In the genomic region with DNA sequence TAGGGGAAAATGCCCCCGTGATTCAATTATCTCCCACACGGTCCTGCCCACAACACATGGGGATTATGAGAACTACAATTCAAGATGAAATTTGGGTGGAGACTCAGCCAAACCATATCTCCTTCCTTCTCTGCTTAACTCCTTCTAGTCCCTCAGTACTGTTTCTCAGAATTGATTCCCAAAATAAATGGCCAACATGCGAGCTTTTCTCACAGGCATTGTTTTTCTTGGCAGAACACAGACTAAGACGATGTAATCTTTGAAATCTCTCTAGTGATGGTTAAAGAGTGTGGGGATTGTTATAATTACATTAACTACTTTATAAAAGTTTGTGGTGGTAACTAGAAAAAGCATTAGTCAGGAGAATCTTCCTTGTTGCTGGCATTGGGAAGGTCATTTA, we compare ENCODE assay signal across 16 cellular contexts.
"Had no signal": no experiment of that assay in that cellular context is flagged by ENCODE, and none has a peak within 500 bp of the region (broad histone marks: within the 10 kb centered on the region; RNA-seq: fewer than 3 reads in every experiment).

No MANE protein-coding gene starts in this region.

- H3K27me3 ChIP-seq: sigmoid colon, testis, upper lobe of right lung had no signal

- H3K4me1 ChIP-seq: prostate gland, testis, upper lobe of right lung had no signal

- H3K27ac Mint-ChIP-seq: activated CD4-positive, alpha-beta memory T cell treated with anti-CD3 and anti-CD28 coated beads for 36 hours; activated CD8-positive, alpha-beta memory T cell treated with anti-CD3 and anti-CD28 coated beads, Interleukin-2, amount 10 ng/mL, durations not matched to agents 7 days and 5 days; endodermal cell had no signal

- H3K27ac ChIP-seq: prostate gland, testis, upper lobe of right lung had no signal

- H3K9me3 Mint-ChIP-seq: activated CD4-positive, alpha-beta memory T cell treated with anti-CD3 and anti-CD28 coated beads for 36 hours; central memory CD8-positive, alpha-beta T cell; endodermal cell; immature natural killer cell; stimulated activated naive CD8-positive, alpha-beta T cell treated with anti-CD3 and anti-CD28 coated beads, Interleukin-15, amount 100 ng/mL, for 72 hours had no signal

- H3K4me3 Mint-ChIP-seq: activated CD4-positive, alpha-beta memory T cell treated with anti-CD3 and anti-CD28 coated beads for 36 hours; activated CD8-positive, alpha-beta memory T cell treated with anti-CD3 and anti-CD28 coated beads, Interleukin-2, amount 10 ng/mL, durations not matched to agents 7 days and 5 days; brain; central memory CD8-positive, alpha-beta T cell; endodermal cell; immature natural killer cell; stimulated activated naive CD8-positive, alpha-beta T cell treated with anti-CD3 and anti-CD28 coated beads, Interleukin-15, amount 100 ng/mL, for 72 hours had no signal

- H3K36me3 ChIP-seq: prostate gland, upper lobe of right lung had no signal

- H3K4me1 Mint-ChIP-seq: stimulated activated naive CD8-positive, alpha-beta T cell treated with anti-CD3 and anti-CD28 coated beads, Interleukin-15, amount 100 ng/mL, for 72 hours had no signal

- H3K27me3 Mint-ChIP-seq: activated CD4-positive, alpha-beta memory T cell treated with anti-CD3 and anti-CD28 coated beads for 36 hours; activated CD8-positive, alpha-beta memory T cell treated with anti-CD3 and anti-CD28 coated beads, Interleukin-2, amount 10 ng/mL, durations not matched to agents 7 days and 5 days; brain; central memory CD8-positive, alpha-beta T cell; stimulated activated naive CD8-positive, alpha-beta T cell treated with anti-CD3 and anti-CD28 coated beads, Interleukin-15, amount 100 ng/mL, for 72 hours had no signal

- DNase-seq: activated CD4-positive, alpha-beta memory T cell treated with anti-CD3 and anti-CD28 coated beads for 36 hours; activated CD8-positive, alpha-beta memory T cell treated with anti-CD3 and anti-CD28 coated beads, Interleukin-2, amount 10 ng/mL, durations not matched to agents 7 days and 5 days; activated naive CD4-positive, alpha-beta T cell treated with anti-CD3 and anti-CD28 coated beads, Interleukin-2, amount 50 U/mL, for 16 hours; activated T-cell treated with anti-CD3 and anti-CD28 coated beads, Interleukin-2, amount 50 U/mL, for 1 hour; endodermal cell; erythroblast; immature natural killer cell; sigmoid colon; stimulated activated CD4-positive, alpha-beta T cell treated with anti-CD3 and anti-CD28 coated beads, Interleukin-1b, Interleukin-23, amount 100 ng/mL, for 48 hours; stimulated activated naive CD8-positive, alpha-beta T cell treated with anti-CD3 and anti-CD28 coated beads, Interleukin-15, amount 100 ng/mL, for 72 hours; T-helper 9 cell; testis; upper lobe of right lung had no signal

- H3K9me3 ChIP-seq: prostate gland, sigmoid colon, testis, upper lobe of right lung had no signal

- ATAC-seq: activated CD8-positive, alpha-beta memory T cell treated with anti-CD3 and anti-CD28 coated beads, Interleukin-2, amount 10 ng/mL, durations not matched to agents 7 days and 5 days; stimulated activated naive CD8-positive, alpha-beta T cell treated with anti-CD3 and anti-CD28 coated beads, Interleukin-15, amount 100 ng/mL, for 72 hours; upper lobe of right lung had no signal

- H3K4me3 ChIP-seq: prostate gland, sigmoid colon, testis, upper lobe of right lung had no signal
